8 cellular contexts compared by ENCODE assay signal in the genomic region with DNA sequence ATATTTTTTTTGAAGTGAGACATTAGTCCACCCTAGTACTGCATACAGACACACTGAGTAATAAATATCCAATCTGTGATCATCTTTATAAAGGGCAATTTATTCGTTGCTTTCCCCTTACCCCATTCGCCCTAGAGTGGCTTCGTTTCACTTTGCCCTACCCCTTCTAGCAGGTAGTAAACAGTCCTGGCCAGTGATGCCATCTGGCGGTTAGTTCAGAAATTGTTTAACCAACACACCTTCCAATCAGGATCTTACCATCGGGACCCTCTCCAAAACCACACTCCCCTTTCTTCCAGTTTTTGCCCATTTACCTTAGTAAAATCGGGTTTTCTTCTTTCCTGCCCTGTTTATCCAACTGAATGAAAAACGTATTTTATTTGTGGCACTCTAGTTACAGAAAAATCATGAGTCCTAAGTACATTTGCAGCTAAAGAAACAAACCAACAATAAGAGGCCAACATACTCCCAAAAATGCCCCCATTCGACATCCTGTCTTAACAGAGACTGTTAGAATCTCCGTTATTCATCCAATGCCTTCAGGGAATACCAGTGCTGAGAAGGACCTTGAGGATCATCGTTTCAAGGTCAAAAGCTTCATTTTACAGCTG. TPM values are rescaled to one million over a fixed set of nuclear protein-coding genes. Genes with fewer than 3 reads are reported as not detected.
A peak's percentile ranks its signal among the peaks of the same experiment; 100 is the strongest.
DNase-seq lines count a peak whose midpoint lies in the region; ATAC-seq, FAIRE-seq and TF ChIP-seq lines count a peak whose summit lies in the region.

No MANE protein-coding gene starts in this region.

- DNase-seq in DMS153 treated with DMSO at 0.1 percent for 48 hours (lab: John Stamatoyannopoulos, UW; ENCODE audit: unreplicated experiment) (peak; percentile 54), RPMI7951 (ENCODE audit: low read depth) (peak; percentile 64), frontal cortex (ENCODE audit: low spot score in 2 of 2) (peak; percentile 48 to 55), occipital lobe (lab: John Stamatoyannopoulos, UW) (peak; percentile 51), thoracic aorta (ENCODE audit: low spot score) (peak; percentile 16)
- peak; percentile 87 for DNase-seq in activated effector memory CD4-positive, alpha-beta T cell treated with anti-CD3 and anti-CD28 coated beads, Interleukin-2, amount 50 U/mL, for 16 hours

- peak overlapping the region; percentile 91 for H3K4me2 ChIP-seq in KMS-11

- H3K9ac ChIP-seq in KMS-11: peak overlapping the region; percentile 94; the same call in 1 of the 2 replicates

- H2AFZ ChIP-seq in KMS-11 (ENCODE audit: low read depth): no peak overlapping the region

- H3K4me3 ChIP-seq in KMS-11 (IDR thresholded peaks at IDR 0.05; ENCODE audit: insufficient read depth, low read depth, low read length): no peak overlapping the region
- H3K4me3 ChIP-seq in thoracic aorta: peak overlapping the region; percentile 95

- FAIRE-seq in frontal cortex (lab: Jason Lieb, UNC): no peak

- no peaks in the 10 kb centered on the region for H3K27me3 ChIP-seq in KMS-11 (ENCODE audit: insufficient read depth, low read depth)
- no peaks in the 10 kb centered on the region for H3K27me3 ChIP-seq in thoracic aorta (replicated peaks; ENCODE audit: insufficient read depth)

- peaks cover 63% of the 10 kb centered on the region for H3K79me2 ChIP-seq in KMS-11 (ENCODE audit: insufficient read depth, low read depth)

- H3K9me3 ChIP-seq in thoracic aorta: no peaks in the 10 kb centered on the region

- H3K36me3 ChIP-seq in KMS-11 (ENCODE audit: insufficient read depth) (no peaks in the 10 kb centered on the region), thoracic aorta (no peaks in the 10 kb centered on the region)

- peak overlapping the region; percentile 91; the same call in 1 of the 2 replicates for H3K27ac ChIP-seq in KMS-11
- peak overlapping the region in 1 of 2 donors; percentile 99 for H3K27ac ChIP-seq in thoracic aorta

- peaks cover 9% of the 10 kb centered on the region; the same call in 1 of the 2 replicates for H4K20me1 ChIP-seq in KMS-11 (ENCODE audit: insufficient read depth)

- H3K4me1 ChIP-seq in KMS-11 (ENCODE audit: low read depth, poor library complexity, severe bottlenecking) (peaks cover 43% of the 10 kb centered on the region), thoracic aorta (ENCODE audit: control insufficient read depth in 1 of 2, low read depth in 2 of 2) (peaks cover 17 to 27% of the 10 kb centered on the region in 2 donors)

- TF ChIP-seq CTCF in KMS-11 (conservative IDR thresholded peaks at IDR 0.05; ENCODE audit: low read depth, low read length): peak; percentile 92
- peak; percentile 60 for TF ChIP-seq CTCF in thoracic aorta (IDR thresholded peaks at IDR 0.05)

- peak; percentile 35 for ATAC-seq in GM21576 (IDR thresholded peaks at IDR 0.05; ENCODE audit: unreplicated experiment)
- peak; percentile 39 for ATAC-seq in thoracic aorta (ENCODE audit: insufficient number of reproducible peaks, low FRiP score, low read depth)

RNA-seq across cellular contexts. Expression of gene PPA2, which starts 2.2 kb away (rescaled TPM):
- 98.8 and 108 TPM in 2 replicates for total RNA-seq in RPMI7951 (2014; rRNA removed; shearing (Covaris generic))
- total RNA-seq in frontal cortex (76.6 TPM), occipital lobe (72.7 TPM), thoracic aorta (10 to 100 TPM; 76.8 to 78.4 TPM)

Comparison
In these comparisons a context has a peak if more than half of its experiments do, and no peak if none do; other contexts are left out.
1. DNase-seq: peak in every context shown above with its lines; median percentile 87 in activated effector memory CD4-positive, alpha-beta T cell treated with anti-CD3 and anti-CD28 coated beads, Interleukin-2, amount 50 U/mL, for 16 hours; 64 in RPMI7951; 54 in DMS153 treated with DMSO at 0.1 percent for 48 hours; 52 in frontal cortex; 51 in occipital lobe; 16 in thoracic aorta.